In the genomic region with DNA sequence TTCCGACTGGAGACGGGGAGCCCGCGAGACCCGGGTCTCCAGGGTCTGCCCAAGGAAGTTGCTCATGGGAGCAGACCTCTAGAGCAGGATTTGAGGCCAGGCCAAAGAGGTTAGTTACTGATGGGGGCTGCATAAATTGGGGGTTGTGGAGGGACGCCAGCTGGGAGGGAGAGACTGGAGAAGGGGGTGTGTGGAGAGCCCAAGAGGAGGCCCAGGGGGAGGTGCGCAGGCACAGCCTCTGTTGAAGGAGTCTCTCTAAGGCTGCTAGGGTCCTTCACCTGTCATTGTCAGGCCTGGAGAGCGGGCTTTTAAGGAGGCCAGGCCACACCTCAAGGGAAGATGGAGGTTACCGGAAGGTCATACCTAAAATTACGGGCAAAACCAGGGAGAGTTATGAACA, we compare ENCODE assay signal across 1 cellular context.
TF ChIP-seq lines count a peak whose summit lies in the region.

No MANE protein-coding gene starts in this region.

TF ChIP-seq in H1, 55 proteins besides CTCF, POLR2A, EP300 and RAD21:
- TF ChIP-seq SUZ12 (IDR thresholded peaks at IDR 0.05; ENCODE audit: low read length) (no peak), GABPA (IDR thresholded peaks at IDR 0.05; ENCODE audit: borderline replicate concordance, insufficient read depth, low read length) (no peak), NANOG (IDR thresholded peaks at IDR 0.05; ENCODE audit: insufficient read depth, low read depth, low read length, poor library complexity, severe bottlenecking) (no peak), KDM4A (IDR thresholded peaks at IDR 0.05; ENCODE audit: low read depth, low read length, severe bottlenecking) (no peak), TEAD4 (IDR thresholded peaks at IDR 0.05; ENCODE audit: low read depth, low read length) (no peak), HDAC6 (IDR thresholded peaks at IDR 0.05; ENCODE audit: low read depth, low read length) (no peak), RNF2 (IDR thresholded peaks at IDR 0.05; ENCODE audit: borderline replicate concordance, low read depth, low read length, missing control alignments, poor library complexity, severe bottlenecking) (no peak), EZH2 (IDR thresholded peaks at IDR 0.05; ENCODE audit: low read depth, low read length, severe bottlenecking) (no peak)
